17 cellular contexts compared by ENCODE assay signal in genomic region chr9:87226896-87227295, GRCh38.
DNase-seq lines count a peak whose midpoint lies in the region; TF ChIP-seq lines count a peak whose summit lies in the region.
"Had no signal": no experiment of that assay in that cellular context is flagged by ENCODE, and none has a peak within 500 bp of the region (broad histone marks: within the 10 kb centered on the region; RNA-seq: fewer than 3 reads in every experiment).

No MANE protein-coding gene starts in this region.

- no peak overlapping the region for H3K27ac ChIP-seq in MM.1S (ENCODE audit: low read length)

- H3K27me3 ChIP-seq in MM.1S (replicated peaks; ENCODE audit: insufficient read depth, low read length): no peaks in the 10 kb centered on the region

- H3K4me1 ChIP-seq in MM.1S (ENCODE audit: low read length): no peaks in the 10 kb centered on the region

- H3K9ac ChIP-seq in MM.1S (ENCODE audit: low read length): no peak overlapping the region

- no peak for TF ChIP-seq CTCF in cardiac fibroblast (IDR thresholded peaks at IDR 0.05; ENCODE audit: low read depth, low read length)
- no peak for TF ChIP-seq CTCF in MM.1S (IDR thresholded peaks at IDR 0.05; ENCODE audit: low read length)

- H3K9me2 ChIP-seq in MM.1S (replicated peaks; ENCODE audit: insufficient read depth, low read length): no peaks in the 10 kb centered on the region

- H3F3A ChIP-seq in MM.1S (ENCODE audit: insufficient read depth, low read length): no peaks in the 10 kb centered on the region

- H3K4me3 ChIP-seq in cardiac fibroblast (replicated peaks in 1 of 2; ENCODE audit: low read depth in 2 of 2, low read length in 2 of 2): no peak overlapping the region
- H3K4me3 ChIP-seq in MM.1S (ENCODE audit: low read length): no peak overlapping the region
- H3K4me3 ChIP-seq: GM12878, GM23338 had no signal

- H3K79me2 ChIP-seq in MM.1S (ENCODE audit: low read length): no peaks in the 10 kb centered on the region

- DNase-seq in LHCN-M2 (ENCODE audit: low read depth): peak; percentile 32
- peak; percentile 18 to 54 for DNase-seq in cardiac fibroblast (ENCODE audit: low read depth in 2 of 2)
- DNase-seq in fibroblast of peridontal ligament (ENCODE audit: extremely low read depth): peak; percentile 45
- no peak for DNase-seq in NCI-H2029 treated with DMSO at 0.1 percent for 48 hours (lab: John Stamatoyannopoulos, UW)
- no peak for DNase-seq in NCI-H1092 (lab: John Stamatoyannopoulos, UW)
- no peak for DNase-seq in MM.1S
- DNase-seq: C1 segment of cervical spinal cord; Calu3; CD4-positive, alpha-beta memory T cell; COR-L47; DMS53; DND-41; EL; GDM1; H9 had no signal

- H4K20me1 ChIP-seq in MM.1S (ENCODE audit: insufficient read depth, low read length): no peaks in the 10 kb centered on the region

- H3K9me3 ChIP-seq in MM.1S (replicated peaks; ENCODE audit: insufficient read depth, low read length): no peaks in the 10 kb centered on the region

- H3K4me2 ChIP-seq in MM.1S (ENCODE audit: low read depth, low read length): no peak overlapping the region
- H3K4me2 ChIP-seq: GM23338 had no signal

- H3K36me3 ChIP-seq in MM.1S (replicated peaks; ENCODE audit: insufficient read depth, low read length): no peaks in the 10 kb centered on the region

- H2AFZ ChIP-seq in MM.1S (ENCODE audit: low read length): no peak overlapping the region
- H2AFZ ChIP-seq: GM23338 had no signal

Comparison
In these comparisons a context has a peak if more than half of its experiments do, and no peak if none do; other contexts are left out.
1. DNase-seq: peak in LHCN-M2 (single experiment), cardiac fibroblast (2 of 2) and fibroblast of peridontal ligament (single experiment); none in NCI-H2029 treated with DMSO at 0.1 percent for 48 hours (single experiment), NCI-H1092 (single experiment) and MM.1S (single experiment).